Comparison of ENCODE assay signal across 21 cellular contexts in genomic region chr10:104527013-104527412, GRCh38.
"Had no signal": no experiment of that assay in that cellular context is flagged by ENCODE, and none has a peak within 500 bp of the region (broad histone marks: within the 10 kb centered on the region; RNA-seq: fewer than 3 reads in every experiment).

No MANE protein-coding gene starts in this region.

- H3K27ac Mint-ChIP-seq: naive thymus-derived CD4-positive, alpha-beta T cell; nephron; neural progenitor cell; progenitor cell of endocrine pancreas; stimulated activated effector memory CD8-positive, alpha-beta T cell treated with anti-CD3 and anti-CD28 coated beads, Interleukin-12 subunit alpha, Interleukin-12 subunit beta, amount 100 ng/mL, for 72 hours had no signal

- DNase-seq: dermis blood vessel endothelial cell; effector memory CD4-positive, alpha-beta T cell; foreskin melanocyte; glutamatergic neuron; heart right ventricle; hippocampal formation; left cardiac atrium; left lung; mesenchymal stem cell; midbrain; naive thymus-derived CD4-positive, alpha-beta T cell; right lobe of liver; small intestine; stimulated activated naive CD4-positive, alpha-beta T cell treated with Interleukin-2 at 50 U/mL for 16 hours; stomach; thyroid gland; trophoblast cell had no signal

- H3K36me3 Mint-ChIP-seq: naive thymus-derived CD4-positive, alpha-beta T cell; neural progenitor cell; stimulated activated effector memory CD8-positive, alpha-beta T cell treated with anti-CD3 and anti-CD28 coated beads, Interleukin-12 subunit alpha, Interleukin-12 subunit beta, amount 100 ng/mL, for 72 hours had no signal

- H3K4me3 Mint-ChIP-seq: naive thymus-derived CD4-positive, alpha-beta T cell; nephron; neural progenitor cell; stimulated activated effector memory CD8-positive, alpha-beta T cell treated with anti-CD3 and anti-CD28 coated beads, Interleukin-12 subunit alpha, Interleukin-12 subunit beta, amount 100 ng/mL, for 72 hours had no signal

- ATAC-seq: heart right ventricle; left cardiac atrium; left lung; naive thymus-derived CD4-positive, alpha-beta T cell; right lobe of liver; stimulated activated effector memory CD8-positive, alpha-beta T cell treated with anti-CD3 and anti-CD28 coated beads, Interleukin-12 subunit alpha, Interleukin-12 subunit beta, amount 100 ng/mL, for 72 hours had no signal

- H3K4me1 Mint-ChIP-seq: nephron; stimulated activated effector memory CD8-positive, alpha-beta T cell treated with anti-CD3 and anti-CD28 coated beads, Interleukin-12 subunit alpha, Interleukin-12 subunit beta, amount 100 ng/mL, for 72 hours had no signal

- H3K9me3 Mint-ChIP-seq: nephron; neural progenitor cell; stimulated activated effector memory CD8-positive, alpha-beta T cell treated with anti-CD3 and anti-CD28 coated beads, Interleukin-12 subunit alpha, Interleukin-12 subunit beta, amount 100 ng/mL, for 72 hours had no signal
